9 cellular contexts compared by ENCODE assay signal in the genomic region with DNA sequence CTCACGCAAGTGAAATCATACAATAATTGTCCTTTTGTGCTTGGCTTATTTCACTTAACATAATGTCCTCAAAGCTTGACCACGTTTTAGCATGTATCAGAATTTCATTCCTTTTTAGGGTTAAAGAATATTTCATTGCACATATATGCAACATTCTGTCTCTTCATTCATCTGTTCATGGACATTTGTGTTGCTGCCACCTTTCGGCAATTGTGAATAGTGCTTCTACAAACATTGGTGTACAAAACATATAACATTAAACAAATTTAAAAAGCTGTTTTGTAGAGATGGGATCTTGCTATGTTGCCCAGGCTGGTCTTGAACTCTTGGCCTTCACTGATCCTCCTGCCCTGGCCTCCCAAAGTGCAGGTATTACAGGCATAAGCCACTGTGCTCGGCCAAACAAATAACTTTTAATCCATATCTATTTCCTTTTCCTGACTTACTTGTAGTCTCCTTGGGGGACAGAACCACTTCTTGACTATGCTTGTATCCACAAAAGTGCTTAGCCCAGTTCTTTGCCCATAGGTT.
DNase-seq lines count a peak whose midpoint lies in the region; ATAC-seq and TF ChIP-seq lines count a peak whose summit lies in the region.
"Had no signal": no experiment of that assay in that cellular context is flagged by ENCODE, and none has a peak within 500 bp of the region (broad histone marks: within the 10 kb centered on the region; RNA-seq: fewer than 3 reads in every experiment).

No MANE protein-coding gene starts in this region.

- H3K36me3 ChIP-seq in OCI-LY3 (replicated peaks; ENCODE audit: low read depth, low read length): no peaks in the 10 kb centered on the region

- H3K9me3 ChIP-seq in OCI-LY3 (ENCODE audit: insufficient read depth, low read length): no peaks in the 10 kb centered on the region

- no peak overlapping the region for H3K27ac ChIP-seq in OCI-LY3 (ENCODE audit: low read length)

- no peaks in the 10 kb centered on the region for H3K79me2 ChIP-seq in OCI-LY3 (ENCODE audit: low read length)

- H3K4me3 ChIP-seq in OCI-LY3 (ENCODE audit: low read length): no peak overlapping the region
- H3K4me3 ChIP-seq in fibroblast of pulmonary artery (replicated peaks; ENCODE audit: low read depth, low read length): no peak overlapping the region

- no peaks in the 10 kb centered on the region for H3K4me1 ChIP-seq in OCI-LY3 (ENCODE audit: low read length)

- no peak overlapping the region for H2AFZ ChIP-seq in OCI-LY3 (ENCODE audit: low read depth, low read length)

- H3K27me3 ChIP-seq in OCI-LY3 (ENCODE audit: low read depth, low read length): no peaks in the 10 kb centered on the region

- 0 out of 3 replicates have a peak, but pooled peaks have one; percentile 14 for TF ChIP-seq CTCF in GM12872 (IDR thresholded peaks at IDR 0.05; ENCODE audit: insufficient read depth, low read depth, low read length)
- TF ChIP-seq CTCF in OCI-LY3 (IDR thresholded peaks at IDR 0.05; ENCODE audit: low read depth, low read length): peak; percentile 54
- peak; percentile 45 for TF ChIP-seq CTCF in fibroblast of pulmonary artery (IDR thresholded peaks at IDR 0.05; ENCODE audit: low read length, missing control alignments)

- no peaks in the 10 kb centered on the region for H4K20me1 ChIP-seq in OCI-LY3 (ENCODE audit: insufficient read depth, low read length)

- DNase-seq in Ammon's horn (ENCODE audit: low spot score): peak; percentile 31
- DNase-seq in fibroblast of pulmonary artery (ENCODE audit: low read depth): peak; percentile 34
- no peak for DNase-seq in UCSD-AML1 (lab: John Stamatoyannopoulos, UW; ENCODE audit: unreplicated experiment)
- DNase-seq: activated naive CD4-positive, alpha-beta T cell treated with anti-CD3 and anti-CD28 coated beads, Interleukin-2, amount 10 ng/mL, durations not matched to agents 7 days and 5 days had no signal

- H3K4me2 ChIP-seq in OCI-LY3 (ENCODE audit: low read length): no peak overlapping the region

- H3K9ac ChIP-seq in OCI-LY3 (ENCODE audit: low read length): no peak overlapping the region

- no peak for ATAC-seq in GM19397 (IDR thresholded peaks at IDR 0.05; ENCODE audit: unreplicated experiment)
- ATAC-seq in GM21576 (IDR thresholded peaks at IDR 0.05; ENCODE audit: unreplicated experiment): no peak
- no peak for ATAC-seq in HG03039 (IDR thresholded peaks at IDR 0.05; ENCODE audit: unreplicated experiment)
